ENCODE assay signal across 8 cellular contexts in genomic region chr6:24524801-24525200, GRCh38. TPM values are rescaled to one million over a fixed set of nuclear protein-coding genes. Genes with fewer than 3 reads are reported as not detected.
DNase-seq lines count a peak whose midpoint lies in the region; ATAC-seq and TF ChIP-seq lines count a peak whose summit lies in the region.

No MANE protein-coding gene starts in this region.

- peak; percentile 58; the same call in 2 of the 3 replicates for ATAC-seq in RWPE2 (ENCODE audit: low read depth)
- no peak for ATAC-seq in HG03457 (IDR thresholded peaks at IDR 0.05; ENCODE audit: unreplicated experiment)

- no peaks in the 10 kb centered on the region for H3K4me1 ChIP-seq in RWPE2 (ENCODE audit: insufficient read depth, poor library complexity, severe bottlenecking)
- no peaks in the 10 kb centered on the region for H3K4me1 ChIP-seq in uterus

- H3K27me3 ChIP-seq in RWPE2 (ENCODE audit: insufficient read depth, poor library complexity, severe bottlenecking) (no peaks in the 10 kb centered on the region), uterus (no peaks in the 10 kb centered on the region)

- no peaks in the 10 kb centered on the region for H3K36me3 ChIP-seq in RWPE2 (ENCODE audit: low read depth)
- H3K36me3 ChIP-seq in uterus: no peaks in the 10 kb centered on the region

- intact Hi-C loops in uterus (cut with DNase I; ENCODE audit: low total_unique reads): no loop called here
- intact Hi-C loops in posterior vena cava (cut with DNase I): no loop called here

- DNase-seq in SKM-1 treated with dmso at 0.1 percent for 144 hours (lab: John Stamatoyannopoulos, UW; ENCODE audit: unreplicated experiment) (peak; percentile 19), SKM-1 (lab: John Stamatoyannopoulos, UW; ENCODE audit: unreplicated experiment) (no peak), RWPE2 (ENCODE audit: low spot score) (no peak), hepatic stellate cell (ENCODE audit: low spot score) (peak; percentile 27), uterus (no peak), posterior vena cava (ENCODE audit: low spot score) (no peak)
- peak; percentile 41 for DNase-seq in Jurkat, Clone E6-1 (ENCODE audit: low read depth, low spot score)

- H3K9me3 ChIP-seq in RWPE2 (ENCODE audit: severe bottlenecking) (no peaks in the 10 kb centered on the region), uterus (no peaks in the 10 kb centered on the region)

- no peak overlapping the region for H3K27ac ChIP-seq in RWPE2 (ENCODE audit: poor library complexity, severe bottlenecking)
- H3K27ac ChIP-seq in uterus: no peak overlapping the region

- TF ChIP-seq POLR2A in uterus (IDR thresholded peaks at IDR 0.05): no peak

- peak; percentile 74 for TF ChIP-seq CTCF in RWPE2 (IDR thresholded peaks at IDR 0.05; ENCODE audit: poor library complexity, severe bottlenecking)
- TF ChIP-seq CTCF in uterus (IDR thresholded peaks at IDR 0.05): no peak

- no peak overlapping the region for H3K4me3 ChIP-seq in Jurkat, Clone E6-1 (ENCODE audit: low read length)
- H3K4me3 ChIP-seq in RWPE2 (ENCODE audit: severe bottlenecking): no peak overlapping the region
- no peak overlapping the region for H3K4me3 ChIP-seq in uterus

RNA-seq across cellular contexts. Expression of gene ALDH5A1, which starts 30.0 kb away (rescaled TPM):
- polyA plus RNA-seq in Jurkat, Clone E6-1 (2012; ENCODE audit: insufficient read depth, insufficient read length): 32.5 TPM
- total RNA-seq in uterus (10 to 100 TPM in 1 of 4 donors, 1 to 10 TPM in 3; 6.8 to 12.4 (median 9.1) TPM), posterior vena cava (1 to 10 TPM; 4.0 to 4.8 TPM)

RNA-seq across cellular contexts. Expression of gene GPLD1, which starts 35.4 kb away (rescaled TPM):
- polyA plus RNA-seq in Jurkat, Clone E6-1 (2012; ENCODE audit: insufficient read depth, insufficient read length): 3.6 TPM
- 1 to 10 TPM in 3 of 4 donors, under 1 TPM in 1; under 0.01 to 6.5 (median 3.7) TPM for total RNA-seq in uterus
- total RNA-seq in posterior vena cava: 1 to 10 TPM; 2.5 to 4.1 TPM

Comparison
In these comparisons a context has a peak if more than half of its experiments do, and no peak if none do; other contexts are left out.
1. DNase-seq: peak in SKM-1 treated with dmso at 0.1 percent for 144 hours (single experiment), Jurkat, Clone E6-1 (single experiment) and hepatic stellate cell (single experiment); none in SKM-1 (single experiment), RWPE2 (single experiment), uterus (0 of 2) and posterior vena cava (single experiment).